14 cellular contexts compared by ENCODE assay signal in the genomic region with DNA sequence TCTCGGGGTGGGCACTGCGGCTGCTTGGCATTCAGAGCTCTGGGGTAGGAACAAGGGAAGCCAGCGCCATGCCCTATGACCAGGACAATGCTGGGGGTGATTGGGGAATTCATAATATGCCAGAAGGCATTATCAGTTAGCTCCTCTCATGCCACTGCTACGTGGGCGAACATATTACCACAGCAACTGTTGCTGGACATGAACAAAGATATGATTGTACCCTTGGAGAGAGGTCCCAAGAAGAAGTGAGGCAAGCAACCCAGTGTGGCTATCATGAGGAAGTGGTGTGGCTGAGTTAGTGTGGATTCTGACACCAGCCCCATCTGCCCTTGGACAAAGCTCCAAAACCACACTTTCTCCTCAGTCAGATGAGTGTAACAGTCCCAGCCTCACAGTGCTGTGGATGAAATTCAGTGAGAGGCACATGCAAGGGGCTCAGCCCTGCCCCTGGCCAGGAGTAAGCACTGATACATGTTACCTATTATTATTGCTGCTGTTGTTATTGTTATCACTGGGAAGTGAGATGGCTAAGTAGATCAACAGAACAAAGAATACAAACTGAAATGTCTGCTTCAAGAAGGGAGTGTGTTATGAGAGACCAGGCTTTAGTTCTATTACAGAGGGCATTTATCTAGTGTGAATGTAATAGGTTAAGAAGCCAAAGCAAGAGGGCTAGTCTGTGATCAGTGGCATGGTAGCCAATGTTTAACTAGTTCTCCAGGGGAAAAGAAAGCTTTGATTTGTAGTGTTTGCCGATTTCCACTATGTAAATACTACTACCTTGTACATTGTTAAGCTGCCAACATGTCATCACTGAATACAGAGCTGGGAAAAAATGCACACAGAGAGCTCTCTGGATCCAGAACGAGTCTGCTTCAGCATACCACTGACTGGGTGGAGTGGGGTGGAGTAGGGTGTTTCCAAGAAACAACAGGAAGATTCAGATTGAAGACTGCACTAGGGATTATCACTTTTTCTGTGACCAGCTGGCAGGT.
DNase-seq lines count a peak whose midpoint lies in the region; TF ChIP-seq lines count a peak whose summit lies in the region.
"Had no signal": no experiment of that assay in that cellular context is flagged by ENCODE, and none has a peak within 500 bp of the region (broad histone marks: within the 10 kb centered on the region; RNA-seq: fewer than 3 reads in every experiment).

No MANE protein-coding gene starts in this region.

- no peaks in the 10 kb centered on the region for H3K27me3 ChIP-seq in liver (ENCODE audit: control insufficient read depth in 4 of 4, insufficient read depth in 4 of 4, low read length in 3 of 4)
- H3K27me3 ChIP-seq in A673 (replicated peaks; ENCODE audit: insufficient read depth, low read depth, low read length, poor library complexity), result no peaks in the 10 kb centered on the region
- no peaks in the 10 kb centered on the region for H3K27me3 ChIP-seq in effector memory CD4-positive, alpha-beta T cell (replicated peaks; ENCODE audit: control insufficient read depth, insufficient read depth, low read length, poor library complexity, severe bottlenecking)
- H3K27me3 ChIP-seq in ovary, result no peaks in the 10 kb centered on the region

- H3K9ac ChIP-seq in liver (ENCODE audit: low read depth in 1 of 2, low read length in 2 of 2), result no peak overlapping the region
- H3K9ac ChIP-seq: parathyroid adenoma had no signal

- intact Hi-C loops in A673 (cut with micrococcal nuclease; ENCODE audit: unreplicated experiment), result no loop called here
- intact Hi-C loops in ovary (cut with DNase I), result no loop called here

- H3K36me3 ChIP-seq in liver (ENCODE audit: control insufficient read depth in 4 of 4, insufficient read depth in 3 of 4, low read depth in 1 of 4, low read length in 3 of 4) (no peaks in the 10 kb centered on the region), A673 (ENCODE audit: insufficient read depth, low read length, poor library complexity, severe bottlenecking) (no peaks in the 10 kb centered on the region), ovary (no peaks in the 10 kb centered on the region)
- no peaks in the 10 kb centered on the region for H3K36me3 ChIP-seq in effector memory CD4-positive, alpha-beta T cell (ENCODE audit: control insufficient read depth, insufficient read depth, low read length)
- H3K36me3 ChIP-seq: left ventricle myocardium inferior had no signal

- peak; percentile 22 for DNase-seq in COLO668 (lab: John Stamatoyannopoulos, UW; ENCODE audit: unreplicated experiment)
- peak; percentile 49 for DNase-seq in MV-4-11 (lab: John Stamatoyannopoulos, UW)
- peak; percentile 33 for DNase-seq in astrocyte of the hippocampus (ENCODE audit: low read depth, low spot score)
- DNase-seq in A673 (ENCODE audit: low spot score), result no peak
- no peak for DNase-seq in effector memory CD4-positive, alpha-beta T cell
- DNase-seq in effector CD4-positive, alpha-beta T cell, result no peak
- no peak for DNase-seq in ovary
- DNase-seq: activated CD8-positive, alpha-beta T cell treated with anti-CD3 and anti-CD28 coated beads for 36 hours; activated naive CD4-positive, alpha-beta T cell treated with Interleukin-2 at 50 U/mL for 16 hours; C1 segment of cervical spinal cord; left ventricle myocardium inferior; stimulated activated CD4-positive, alpha-beta T cell treated with anti-CD3 and anti-CD28 coated beads, Interleukin-4, amount 100 ng/mL, for 24 hours had no signal

- POLR2A ChIA-PET in A673 (lab: Charles Lee; ENCODE audit: low non-redundant PET), result no interaction called here

- 68% methylated on average over 7 of the region's 7 CpGs for WGBS in liver
- 74 to 79% (median 77%) methylated on average over 7 of the region's 7 CpGs for WGBS in ovary, 3 donors

- TF ChIP-seq CTCF in liver (IDR thresholded peaks at IDR 0.05; ENCODE audit: low read depth, low read length, missing input control) (no peak), A673 (conservative IDR thresholded peaks at IDR 0.05; ENCODE audit: low read depth, low read length) (no peak), ovary (IDR thresholded peaks at IDR 0.05) (no peak)

- CTCF ChIA-PET in A673 (lab: Charles Lee), result no interaction called here

- TF ChIP-seq RAD21 in liver (IDR thresholded peaks at IDR 0.05), result peak; percentile 46 to 49

- H3K4me1 ChIP-seq in liver (ENCODE audit: control insufficient read depth in 4 of 4, insufficient read depth in 4 of 4, low read length in 3 of 4) (peaks cover 9 to 26% (median 14%) of the 10 kb centered on the region in 4 donors), A673 (ENCODE audit: insufficient read depth, low read length, poor library complexity, severe bottlenecking) (no peaks in the 10 kb centered on the region), ovary (ENCODE audit: insufficient read depth) (no peaks in the 10 kb centered on the region)
- no peaks in the 10 kb centered on the region for H3K4me1 ChIP-seq in effector memory CD4-positive, alpha-beta T cell (ENCODE audit: control insufficient read depth, insufficient read depth, low read length, poor library complexity, severe bottlenecking)
- H3K4me1 ChIP-seq: left ventricle myocardium inferior, parathyroid adenoma had no signal

- H3K27ac ChIP-seq in liver (ENCODE audit: low read depth in 1 of 2, low read length in 2 of 2) (no peak overlapping the region), A673 (ENCODE audit: low read depth, low read length, poor library complexity, severe bottlenecking) (no peak overlapping the region), ovary (no peak overlapping the region)
- H3K27ac ChIP-seq in effector memory CD4-positive, alpha-beta T cell (ENCODE audit: insufficient read depth, low read length, poor library complexity, severe bottlenecking), result no peak overlapping the region
- H3K27ac ChIP-seq: left ventricle myocardium inferior, parathyroid adenoma had no signal

- H3K4me3 ChIP-seq in liver (ENCODE audit: low read depth in 1 of 3, low read length in 3 of 3) (no peak overlapping the region), A673 (ENCODE audit: low read depth, low read length, poor library complexity, severe bottlenecking) (no peak overlapping the region), ovary (no peak overlapping the region)
- no peak overlapping the region for H3K4me3 ChIP-seq in effector memory CD4-positive, alpha-beta T cell (ENCODE audit: insufficient read depth, low read depth, low read length, poor library complexity, severe bottlenecking)
- H3K4me3 ChIP-seq: left ventricle myocardium inferior had no signal

- no TSS peak for BruUV-seq in A673 (replicated peaks; lab: Mats Ljungman, UMichigan)

- no peaks in the 10 kb centered on the region for H3K9me3 ChIP-seq in liver (ENCODE audit: control insufficient read depth in 4 of 4, low read length in 3 of 4)
- H3K9me3 ChIP-seq in A673 (ENCODE audit: low read depth, low read length, poor library complexity, severe bottlenecking), result no peaks in the 10 kb centered on the region
- H3K9me3 ChIP-seq in effector memory CD4-positive, alpha-beta T cell (ENCODE audit: control insufficient read depth, low read length), result no peaks in the 10 kb centered on the region
- H3K9me3 ChIP-seq in ovary, result no peaks in the 10 kb centered on the region
- H3K9me3 ChIP-seq: left ventricle myocardium inferior had no signal

- TF ChIP-seq POLR2A in ovary (IDR thresholded peaks at IDR 0.05), result no peak

- TF ChIP-seq EP300 in ovary (IDR thresholded peaks at IDR 0.05), result no peak

TF ChIP-seq in liver, 16 proteins besides CTCF, POLR2A, EP300 and RAD21 (continues in another document):
- TF ChIP-seq HNF4A (conservative IDR thresholded peaks at IDR 0.05), result peak; percentile 61 to 67
- TF ChIP-seq, protein P1, sequence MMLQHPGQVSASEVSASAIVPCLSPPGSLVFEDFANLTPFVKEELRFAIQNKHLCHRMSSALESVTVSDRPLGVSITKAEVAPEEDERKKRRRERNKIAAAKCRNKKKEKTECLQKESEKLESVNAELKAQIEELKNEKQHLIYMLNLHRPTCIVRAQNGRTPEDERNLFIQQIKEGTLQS (IDR thresholded peaks at IDR 0.05), result peak; percentile 64
- TF ChIP-seq SP1 (IDR thresholded peaks at IDR 0.05), result peak; percentile 84
- TF ChIP-seq, protein P2, sequence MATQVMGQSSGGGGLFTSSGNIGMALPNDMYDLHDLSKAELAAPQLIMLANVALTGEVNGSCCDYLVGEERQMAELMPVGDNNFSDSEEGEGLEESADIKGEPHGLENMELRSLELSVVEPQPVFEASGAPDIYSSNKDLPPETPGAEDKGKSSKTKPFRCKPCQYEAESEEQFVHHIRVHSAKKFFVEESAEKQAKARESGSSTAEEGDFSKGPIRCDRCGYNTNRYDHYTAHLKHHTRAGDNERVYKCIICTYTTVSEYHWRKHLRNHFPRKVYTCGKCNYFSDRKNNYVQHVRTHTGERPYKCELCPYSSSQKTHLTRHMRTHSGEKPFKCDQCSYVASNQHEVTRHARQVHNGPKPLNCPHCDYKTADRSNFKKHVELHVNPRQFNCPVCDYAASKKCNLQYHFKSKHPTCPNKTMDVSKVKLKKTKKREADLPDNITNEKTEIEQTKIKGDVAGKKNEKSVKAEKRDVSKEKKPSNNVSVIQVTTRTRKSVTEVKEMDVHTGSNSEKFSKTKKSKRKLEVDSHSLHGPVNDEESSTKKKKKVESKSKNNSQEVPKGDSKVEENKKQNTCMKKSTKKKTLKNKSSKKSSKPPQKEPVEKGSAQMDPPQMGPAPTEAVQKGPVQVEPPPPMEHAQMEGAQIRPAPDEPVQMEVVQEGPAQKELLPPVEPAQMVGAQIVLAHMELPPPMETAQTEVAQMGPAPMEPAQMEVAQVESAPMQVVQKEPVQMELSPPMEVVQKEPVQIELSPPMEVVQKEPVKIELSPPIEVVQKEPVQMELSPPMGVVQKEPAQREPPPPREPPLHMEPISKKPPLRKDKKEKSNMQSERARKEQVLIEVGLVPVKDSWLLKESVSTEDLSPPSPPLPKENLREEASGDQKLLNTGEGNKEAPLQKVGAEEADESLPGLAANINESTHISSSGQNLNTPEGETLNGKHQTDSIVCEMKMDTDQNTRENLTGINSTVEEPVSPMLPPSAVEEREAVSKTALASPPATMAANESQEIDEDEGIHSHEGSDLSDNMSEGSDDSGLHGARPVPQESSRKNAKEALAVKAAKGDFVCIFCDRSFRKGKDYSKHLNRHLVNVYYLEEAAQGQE (IDR thresholded peaks at IDR 0.05), result no peak
- TF ChIP-seq YY1 (IDR thresholded peaks at IDR 0.05), result peak; percentile 90
- peak in 1 of 2 donors; percentile 74 for TF ChIP-seq JUND (IDR thresholded peaks at IDR 0.05)
- peak; percentile 98 for TF ChIP-seq FOXA2 (IDR thresholded peaks at IDR 0.05)
- peak; percentile 30 to 75 for TF ChIP-seq RXRA (IDR thresholded peaks at IDR 0.05)
- TF ChIP-seq FOXA1 (IDR thresholded peaks at IDR 0.05), result peak; percentile 95
- TF ChIP-seq NR2F2 (IDR thresholded peaks at IDR 0.05), result no peak
- TF ChIP-seq, protein P3, sequence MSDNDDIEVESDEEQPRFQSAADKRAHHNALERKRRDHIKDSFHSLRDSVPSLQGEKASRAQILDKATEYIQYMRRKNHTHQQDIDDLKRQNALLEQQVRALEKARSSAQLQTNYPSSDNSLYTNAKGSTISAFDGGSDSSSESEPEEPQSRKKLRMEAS (IDR thresholded peaks at IDR 0.05), result peak; percentile 45
- peak; percentile 29 for TF ChIP-seq HNF4G (IDR thresholded peaks at IDR 0.05)
- no peak for TF ChIP-seq EGR1 (IDR thresholded peaks at IDR 0.05; ENCODE audit: low read depth in 2 of 2)
- TF ChIP-seq GABPA (IDR thresholded peaks at IDR 0.05 in 1 of 2, conservative IDR thresholded peaks at IDR 0.05 in 1 of 2), result no peak

Comparison
In these comparisons a context has a peak if more than half of its experiments do, and no peak if none do; other contexts are left out.
1. DNase-seq: peak in COLO668 (single experiment), MV-4-11 (single experiment) and astrocyte of the hippocampus (single experiment); none in A673 (single experiment), effector memory CD4-positive, alpha-beta T cell (0 of 3), effector CD4-positive, alpha-beta T cell (single experiment) and ovary (0 of 5).